Comparison of ENCODE assay signal across 29 cellular contexts in genomic region chr11:24289301-24289700, GRCh38.
"Had no signal": no experiment of that assay in that cellular context is flagged by ENCODE, and none has a peak within 500 bp of the region (broad histone marks: within the 10 kb centered on the region; RNA-seq: fewer than 3 reads in every experiment).

No MANE protein-coding gene starts in this region.

- FAIRE-seq: endometrium had no signal

- H3K27me3 ChIP-seq: body of pancreas, colonic mucosa, foreskin keratinocyte, gastrocnemius medialis had no signal

- DNase-seq: activated B cell treated with CpG ODN at 0.5 μM for 24 hours; activated CD4-positive, alpha-beta T cell treated with anti-CD3 and anti-CD28 coated beads for 48 hours; activated CD4-positive, alpha-beta T cell treated with anti-CD3 and anti-CD28 coated beads, Interleukin-2, amount 50 U/mL, for 1 hour; activated CD4-positive, alpha-beta T cell treated with anti-CD3 and anti-CD28 coated beads, Interleukin-2, amount 50 U/mL, for 48 hours; activated CD8-positive, alpha-beta memory T cell treated with anti-CD3 and anti-CD28 coated beads for 24 hours; activated CD8-positive, alpha-beta memory T cell treated with anti-CD3 and anti-CD28 coated beads, Interleukin-2, amount 50 U/mL, for 4 hours; activated CD8-positive, alpha-beta T cell treated with anti-CD3 and anti-CD28 coated beads for 36 hours; activated effector memory CD4-positive, alpha-beta T cell treated with anti-CD3 and anti-CD28 coated beads, Interleukin-2, amount 50 U/mL, for 16 hours; activated naive CD4-positive, alpha-beta T cell treated with anti-CD3 and anti-CD28 coated beads for 36 hours; activated naive CD8-positive, alpha-beta T cell treated with anti-CD3 and anti-CD28 coated beads for 36 hours; activated naive CD8-positive, alpha-beta T cell treated with anti-CD3 and anti-CD28 coated beads, Interleukin-2, amount 50 U/mL, for 24 hours; activated T-cell treated with anti-CD3 and anti-CD28 coated beads, Interleukin-2, amount 50 U/mL, for 1 hour; activated T-cell treated with anti-CD3 and anti-CD28 coated beads, Interleukin-2, amount 50 U/mL, for 48 hours; amniotic stem cell; anterior cingulate cortex; body of pancreas; caudate nucleus; colonic mucosa; effector CD8-positive, alpha-beta T cell; foreskin keratinocyte; gastrocnemius medialis; head of caudate nucleus; SW 1271; T-cell; T1000; WERI-Rb-1 had no signal

- H3K36me3 ChIP-seq: colonic mucosa, gastrocnemius medialis, WERI-Rb-1 had no signal

- H3K9me3 ChIP-seq: colonic mucosa, gastrocnemius medialis had no signal

- H3K27ac ChIP-seq: body of pancreas, colonic mucosa, foreskin keratinocyte, gastrocnemius medialis, WERI-Rb-1 had no signal

- ATAC-seq: activated CD4-positive, CD25-positive, alpha-beta regulatory T cell treated with anti-CD3 and anti-CD28 coated beads, Interleukin-2, amount 50 U/mL, for 24 hours; activated CD8-positive, alpha-beta T cell treated with anti-CD3 and anti-CD28 coated beads for 36 hours; activated naive CD8-positive, alpha-beta T cell treated with anti-CD3 and anti-CD28 coated beads, Interleukin-2, amount 50 U/mL, for 24 hours; body of pancreas; esophagus mucosa; foreskin keratinocyte; gastrocnemius medialis; T-cell had no signal

- H3K4me3 ChIP-seq: body of pancreas, colonic mucosa, gastrocnemius medialis had no signal

- H3K4me1 ChIP-seq: body of pancreas, colonic mucosa, foreskin keratinocyte, gastrocnemius medialis had no signal
